8 cellular contexts compared by ENCODE assay signal in genomic region chrX:149527705-149528104, GRCh38. TPM values are rescaled to one million over a fixed set of nuclear protein-coding genes. Genes with fewer than 3 reads are reported as not detected.
DNase-seq lines count a peak whose midpoint lies in the region; ATAC-seq and TF ChIP-seq lines count a peak whose summit lies in the region.

No MANE protein-coding gene starts in this region.

- 50 to 63% (median 50%) methylated on average over 1 of the region's 1 CpG for WGBS in ovary, 3 donors

- H3K9me3 Mint-ChIP-seq in activated CD4-positive, alpha-beta T cell treated with anti-CD3 and anti-CD28 coated beads, Interleukin-2, amount 10 ng/mL, durations not matched to agents 24 days and 14 days, result no peaks in the 10 kb centered on the region
- no peaks in the 10 kb centered on the region for H3K9me3 Mint-ChIP-seq in endothelial cell (ENCODE audit: unreplicated experiment)

- H3K4me3 Mint-ChIP-seq in activated CD4-positive, alpha-beta T cell treated with anti-CD3 and anti-CD28 coated beads, Interleukin-2, amount 10 ng/mL, durations not matched to agents 24 days and 14 days, result no peak overlapping the region
- H3K4me3 Mint-ChIP-seq in endothelial cell (ENCODE audit: unreplicated experiment), result no peak overlapping the region

- H3K27ac ChIP-seq in ovary, result no peak overlapping the region

- peak overlapping the region; percentile 54 for H3K27ac Mint-ChIP-seq in activated CD4-positive, alpha-beta T cell treated with anti-CD3 and anti-CD28 coated beads, Interleukin-2, amount 10 ng/mL, durations not matched to agents 24 days and 14 days
- H3K27ac Mint-ChIP-seq in endothelial cell (ENCODE audit: unreplicated experiment), result no peak overlapping the region

- peaks cover 14% of the 10 kb centered on the region for H3K4me1 Mint-ChIP-seq in activated CD4-positive, alpha-beta T cell treated with anti-CD3 and anti-CD28 coated beads, Interleukin-2, amount 10 ng/mL, durations not matched to agents 24 days and 14 days
- H3K4me1 Mint-ChIP-seq in endothelial cell (ENCODE audit: unreplicated experiment), result peaks cover 2% of the 10 kb centered on the region

- no peak overlapping the region for H3K4me3 ChIP-seq in ovary

- TF ChIP-seq EP300 in ovary (IDR thresholded peaks at IDR 0.05), result no peak

- no peaks in the 10 kb centered on the region for H3K27me3 Mint-ChIP-seq in activated CD4-positive, alpha-beta T cell treated with anti-CD3 and anti-CD28 coated beads, Interleukin-2, amount 10 ng/mL, durations not matched to agents 24 days and 14 days
- H3K27me3 Mint-ChIP-seq in endothelial cell (ENCODE audit: unreplicated experiment), result peaks cover 1% of the 10 kb centered on the region

- peaks cover 13% of the 10 kb centered on the region for H3K36me3 Mint-ChIP-seq in activated CD4-positive, alpha-beta T cell treated with anti-CD3 and anti-CD28 coated beads, Interleukin-2, amount 10 ng/mL, durations not matched to agents 24 days and 14 days (ENCODE audit: low read depth)
- H3K36me3 Mint-ChIP-seq in endothelial cell (ENCODE audit: low read depth, unreplicated experiment), result peaks cover 7% of the 10 kb centered on the region

- peak; percentile 80 for DNase-seq in activated CD4-positive, alpha-beta T cell treated with anti-CD3 and anti-CD28 coated beads, Interleukin-2, amount 10 ng/mL, durations not matched to agents 24 days and 14 days
- no peak for DNase-seq in activated CD4-positive, alpha-beta T cell treated with anti-CD3 and anti-CD28 coated beads for 1 hour
- DNase-seq in RPMI8226 (peak; percentile 44), endothelial cell (ENCODE audit: low spot score) (peak; percentile 16), ovary (no peak)

- TF ChIP-seq CTCF in endothelial cell (IDR thresholded peaks at IDR 0.05; ENCODE audit: unreplicated experiment) (peak; percentile 52), ovary (IDR thresholded peaks at IDR 0.05) (peak; percentile 25 to 31 (median 30))

- H3K27me3 ChIP-seq in ovary, result no peaks in the 10 kb centered on the region

- no peak for TF ChIP-seq POLR2A in ovary (IDR thresholded peaks at IDR 0.05)

- ATAC-seq in GM21723 (IDR thresholded peaks at IDR 0.05; ENCODE audit: unreplicated experiment) (peak; percentile 28), HG02678 (IDR thresholded peaks at IDR 0.05; ENCODE audit: unreplicated experiment) (no peak), GM21528 (IDR thresholded peaks at IDR 0.05; ENCODE audit: low FRiP score, unreplicated experiment) (no peak)

- intact Hi-C loops in activated CD4-positive, alpha-beta T cell treated with anti-CD3 and anti-CD28 coated beads, Interleukin-2, amount 10 ng/mL, durations not matched to agents 24 days and 14 days (cut with micrococcal nuclease), result loop anchor here (10.0 kb wide), 1 partner anchor 1367 kb away; the partner anchor contains the start of gene CD99L2
- intact Hi-C loops in ovary (cut with DNase I), result no loop called here

- H3K9me3 ChIP-seq in ovary, result no peaks in the 10 kb centered on the region

- no peaks in the 10 kb centered on the region for H3K36me3 ChIP-seq in ovary

- H3K4me1 ChIP-seq in ovary (ENCODE audit: insufficient read depth), result no peaks in the 10 kb centered on the region

RNA-seq across cellular contexts. Expression of gene EOLA1, which starts 13.1 kb away (rescaled TPM):
- total RNA-seq in activated CD4-positive, alpha-beta T cell treated with anti-CD3 and anti-CD28 coated beads, Interleukin-2, amount 10 ng/mL, durations not matched to agents 24 days and 14 days, result 24.8 and 28.6 TPM in 2 replicates
- 57.4 TPM for total RNA-seq in endothelial cell (ENCODE audit: unreplicated experiment)
- total RNA-seq in ovary, result 10 to 100 TPM in 6 of 7 donors, 1 to 10 TPM in 1; 8.7 to 23.6 (median 17.5) TPM
- 10 to 100 TPM; 17.2 to 27.5 TPM for polyA plus RNA-seq in ovary

RNA-seq across cellular contexts. Expression of gene HSFX3, which starts 22.0 kb away (rescaled TPM):
- not detected in 2 replicates for total RNA-seq in activated CD4-positive, alpha-beta T cell treated with anti-CD3 and anti-CD28 coated beads, Interleukin-2, amount 10 ng/mL, durations not matched to agents 24 days and 14 days
- total RNA-seq in endothelial cell (ENCODE audit: unreplicated experiment) (not detected), ovary (not detected)
- polyA plus RNA-seq in ovary, result not detected

RNA-seq across cellular contexts. Expression of gene IDS, which starts 22.6 kb away (rescaled TPM):
- total RNA-seq in activated CD4-positive, alpha-beta T cell treated with anti-CD3 and anti-CD28 coated beads, Interleukin-2, amount 10 ng/mL, durations not matched to agents 24 days and 14 days, result 43.9 and 44.9 TPM in 2 replicates
- total RNA-seq in endothelial cell (ENCODE audit: unreplicated experiment), result 99.2 TPM
- total RNA-seq in ovary, result 100 to 1,000 TPM in 1 of 7 donors, 10 to 100 TPM in 6; 53.3 to 104 (median 76.1) TPM
- polyA plus RNA-seq in ovary, result 100 to 1,000 TPM in 1 of 2 donors, 10 to 100 TPM in 1; 59.7 to 122 TPM

RNA-seq across cellular contexts. Expression of gene MAGEA9B, which starts 59.6 kb away (rescaled TPM):
- total RNA-seq in activated CD4-positive, alpha-beta T cell treated with anti-CD3 and anti-CD28 coated beads, Interleukin-2, amount 10 ng/mL, durations not matched to agents 24 days and 14 days, result not detected in 2 replicates
- total RNA-seq in endothelial cell (ENCODE audit: unreplicated experiment), result not detected
- total RNA-seq in ovary, result under 1 TPM in 1 of 7 donors, not detected in 6; 0.10 TPM
- polyA plus RNA-seq in ovary, result not detected

Comparison
In these comparisons a context has a peak if more than half of its experiments do, and no peak if none do; other contexts are left out.
1. DNase-seq: peak in activated CD4-positive, alpha-beta T cell treated with anti-CD3 and anti-CD28 coated beads, Interleukin-2, amount 10 ng/mL, durations not matched to agents 24 days and 14 days (single experiment), RPMI8226 (single experiment) and endothelial cell (single experiment); none in activated CD4-positive, alpha-beta T cell treated with anti-CD3 and anti-CD28 coated beads for 1 hour (single experiment) and ovary (0 of 5).